In the genomic region with DNA sequence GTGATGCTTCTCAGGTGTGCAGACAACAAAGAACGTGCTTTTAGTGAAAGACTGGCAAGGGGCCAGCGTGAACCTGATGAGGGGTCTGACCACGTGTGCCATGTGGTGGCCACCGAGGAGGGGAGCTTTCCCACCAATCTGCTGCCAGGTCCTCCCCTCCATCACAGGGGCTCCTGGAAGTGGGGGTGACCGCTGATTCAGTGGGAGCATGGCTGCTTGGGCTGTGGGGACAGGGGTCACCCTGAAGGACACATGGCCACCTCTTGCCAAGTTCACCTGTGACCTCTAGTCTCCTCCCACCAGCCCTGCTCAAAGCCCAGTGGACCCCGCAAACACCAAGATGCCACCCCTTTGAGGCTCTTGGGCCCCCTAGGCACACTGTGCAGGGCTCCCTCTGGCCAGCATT, we compare ENCODE assay signal across 25 cellular contexts.
"Had no signal": no experiment of that assay in that cellular context is flagged by ENCODE, and none has a peak within 500 bp of the region (broad histone marks: within the 10 kb centered on the region; RNA-seq: fewer than 3 reads in every experiment).

No MANE protein-coding gene starts in this region.

- H3K4me1 ChIP-seq: colonic mucosa had no signal

- H3K9me3 ChIP-seq: colonic mucosa, stomach, suprapubic skin, transverse colon had no signal

- H3K4me3 ChIP-seq: colonic mucosa, dorsolateral prefrontal cortex, lung, stomach, suprapubic skin, transverse colon had no signal

- H3K27me3 ChIP-seq: colonic mucosa, dorsolateral prefrontal cortex, stomach, suprapubic skin, transverse colon had no signal

- H3K4me1 Mint-ChIP-seq: central memory CD8-positive, alpha-beta T cell had no signal

- ATAC-seq: activated naive CD4-positive, alpha-beta T cell treated with anti-CD3 and anti-CD28 coated beads, Interleukin-2, amount 50 U/mL, for 72 hours; activated T-helper 17 cell treated with anti-CD3 and anti-CD28 coated beads, Interleukin-2, amount 50 U/mL, for 72 hours; effector memory CD8-positive, alpha-beta T cell; esophagus mucosa; left cardiac atrium; natural killer cell; stimulated activated effector memory CD8-positive, alpha-beta T cell treated with anti-CD3 and anti-CD28 coated beads, Interleukin-12 subunit alpha, Interleukin-12 subunit beta, amount 100 ng/mL, for 72 hours had no signal

- H3K36me3 ChIP-seq: colonic mucosa had no signal

- DNase-seq: activated CD4-positive, alpha-beta T cell treated with anti-CD3 and anti-CD28 coated beads for 1 hour; activated CD8-positive, alpha-beta memory T cell treated with anti-CD3 and anti-CD28 coated beads for 24 hours; activated CD8-positive, alpha-beta memory T cell treated with anti-CD3 and anti-CD28 coated beads, Interleukin-2, amount 50 U/mL, for 4 hours; activated T-cell treated with anti-CD3 and anti-CD28 coated beads, Interleukin-2, amount 50 U/mL, for 24 hours; aorta; colonic mucosa; dorsolateral prefrontal cortex; effector memory CD8-positive, alpha-beta T cell; hypothalamus; left cardiac atrium; natural killer cell; retina; stimulated activated CD4-positive, alpha-beta T cell treated with anti-CD3 and anti-CD28 coated beads, Interleukin-12 subunit alpha, Interleukin-12 subunit beta, amount 100 ng/mL, for 4 hours; stimulated activated CD4-positive, alpha-beta T cell treated with anti-CD3 and anti-CD28 coated beads, Interleukin-1b, Interleukin-23, amount 100 ng/mL, for 48 hours; stomach; T-helper 1 cell; transverse colon had no signal

- H3K27ac Mint-ChIP-seq: activated naive CD4-positive, alpha-beta T cell treated with anti-CD3 and anti-CD28 coated beads, Interleukin-2, amount 50 U/mL, for 72 hours; activated T-helper 17 cell treated with anti-CD3 and anti-CD28 coated beads, Interleukin-2, amount 50 U/mL, for 72 hours; effector memory CD8-positive, alpha-beta T cell; natural killer cell; progenitor cell of endocrine pancreas; stimulated activated effector memory CD8-positive, alpha-beta T cell treated with anti-CD3 and anti-CD28 coated beads, Interleukin-12 subunit alpha, Interleukin-12 subunit beta, amount 100 ng/mL, for 72 hours had no signal

- H3K27ac ChIP-seq: colonic mucosa, suprapubic skin had no signal

- H3K9me3 Mint-ChIP-seq: activated naive CD4-positive, alpha-beta T cell treated with anti-CD3 and anti-CD28 coated beads, Interleukin-2, amount 50 U/mL, for 72 hours; activated T-cell treated with anti-CD3 and anti-CD28 coated beads, Interleukin-2, amount 50 U/mL, for 24 hours; activated T-helper 17 cell treated with anti-CD3 and anti-CD28 coated beads, Interleukin-2, amount 50 U/mL, for 72 hours; central memory CD8-positive, alpha-beta T cell; effector memory CD8-positive, alpha-beta T cell; natural killer cell; stimulated activated effector memory CD8-positive, alpha-beta T cell treated with anti-CD3 and anti-CD28 coated beads, Interleukin-12 subunit alpha, Interleukin-12 subunit beta, amount 100 ng/mL, for 72 hours had no signal

- H3K27me3 Mint-ChIP-seq: activated T-cell treated with anti-CD3 and anti-CD28 coated beads, Interleukin-2, amount 50 U/mL, for 24 hours; activated T-helper 17 cell treated with anti-CD3 and anti-CD28 coated beads, Interleukin-2, amount 50 U/mL, for 72 hours; central memory CD8-positive, alpha-beta T cell; effector memory CD8-positive, alpha-beta T cell; progenitor cell of endocrine pancreas had no signal

- H3K4me3 Mint-ChIP-seq: activated T-cell treated with anti-CD3 and anti-CD28 coated beads, Interleukin-2, amount 50 U/mL, for 24 hours; activated T-helper 17 cell treated with anti-CD3 and anti-CD28 coated beads, Interleukin-2, amount 50 U/mL, for 72 hours; central memory CD8-positive, alpha-beta T cell; effector memory CD8-positive, alpha-beta T cell; natural killer cell; stimulated activated effector memory CD8-positive, alpha-beta T cell treated with anti-CD3 and anti-CD28 coated beads, Interleukin-12 subunit alpha, Interleukin-12 subunit beta, amount 100 ng/mL, for 72 hours had no signal
